In genomic region chr16:35575432-35575821, GRCh38 we compare ENCODE assay signal across 31 cellular contexts.
A peak's percentile ranks its signal among the peaks of the same experiment; 100 is the strongest.
DNase-seq lines count a peak whose midpoint lies in the region; TF ChIP-seq lines count a peak whose summit lies in the region.
"Had no signal": no experiment of that assay in that cellular context is flagged by ENCODE, and none has a peak within 500 bp of the region (broad histone marks: within the 10 kb centered on the region; RNA-seq: fewer than 3 reads in every experiment).

No MANE protein-coding gene starts in this region.

- no peaks in the 10 kb centered on the region for H3K36me3 ChIP-seq in trophoblast cell (ENCODE audit: control insufficient read depth in 1 of 2, insufficient read depth in 2 of 2, low read length in 2 of 2)
- H3K36me3 ChIP-seq: BE2C; BLaER1; BLaER1 treated with 17β-estradiol and CSF1 and Interleukin-3, amounts not matched to agents 10 nM and 100 nM had no signal

- H3K4me3 Mint-ChIP-seq in osteocyte (ENCODE audit: unreplicated experiment), result no peak overlapping the region
- H3K4me3 Mint-ChIP-seq: B cell; CD14-positive monocyte; CD4-positive, alpha-beta memory T cell; CD4-positive, alpha-beta T cell; CD4-positive, CD25-positive, alpha-beta regulatory T cell; CD8-positive, alpha-beta memory T cell; CD8-positive, alpha-beta T cell had no signal

- no peak overlapping the region for H3K14ac ChIP-seq in trophoblast cell (ENCODE audit: low read length)

- H2BK12ac ChIP-seq in trophoblast cell (ENCODE audit: low read length), result no peak overlapping the region

- no peaks in the 10 kb centered on the region for H3K79me2 ChIP-seq in trophoblast cell (ENCODE audit: control insufficient read depth, insufficient read depth, low read length, poor library complexity)

- H4K8ac ChIP-seq in trophoblast cell (ENCODE audit: low read depth, low read length), result no peak overlapping the region

- no peaks in the 10 kb centered on the region for H3K27me3 Mint-ChIP-seq in osteocyte (ENCODE audit: unreplicated experiment)
- H3K27me3 Mint-ChIP-seq: B cell; CD4-positive, alpha-beta memory T cell; CD4-positive, alpha-beta T cell; CD4-positive, CD25-positive, alpha-beta regulatory T cell; CD8-positive, alpha-beta memory T cell had no signal

- no CpG with 5 or more reads among the region's 17 CpGs for WGBS in trophoblast cell (ENCODE audit: extremely low coverage, insufficient coverage, insufficient read length)

- no peak overlapping the region for H3K27ac ChIP-seq in trophoblast cell (ENCODE audit: low read depth, low read length)
- H3K27ac ChIP-seq: 22Rv1; A549; BLaER1; BLaER1 treated with 17β-estradiol and CSF1 and Interleukin-3, amounts not matched to agents 10 nM and 100 nM; C4-2B had no signal

- H3K4me1 ChIP-seq in trophoblast cell (ENCODE audit: control insufficient read depth in 1 of 2, insufficient read depth in 2 of 2, low read length in 2 of 2), result no peaks in the 10 kb centered on the region
- H3K4me1 ChIP-seq: A549, BE2C, BLaER1, Caco-2 had no signal

- H4K91ac ChIP-seq in trophoblast cell (ENCODE audit: low read depth, low read length), result no peak overlapping the region

- H3K27ac Mint-ChIP-seq in osteocyte (ENCODE audit: unreplicated experiment), result no peak overlapping the region
- H3K27ac Mint-ChIP-seq: B cell; CD14-positive monocyte; CD4-positive, alpha-beta memory T cell; CD4-positive, alpha-beta T cell; CD4-positive, CD25-positive, alpha-beta regulatory T cell; CD8-positive, alpha-beta memory T cell; CD8-positive, alpha-beta T cell had no signal

- H3K9me3 ChIP-seq in trophoblast cell (ENCODE audit: insufficient read depth, low read depth, low read length), result peaks cover 66% of the 10 kb centered on the region
- H3K9me3 ChIP-seq: BE2C, Caco-2 had no signal

- DNase-seq in osteocyte (ENCODE audit: extremely low spot score, unreplicated experiment) (peak; percentile 76), trophoblast cell (no peak), UCSD-AML1 (lab: John Stamatoyannopoulos, UW; ENCODE audit: unreplicated experiment) (no peak), foreskin fibroblast (no peak)
- DNase-seq: 8988T; ACHN; AML-193; BE2C; C1 segment of cervical spinal cord; Caco-2; Calu3; CD4-positive, alpha-beta memory T cell; CD4-positive, alpha-beta T cell; CD4-positive, CD25-positive, alpha-beta regulatory T cell; CD8-positive, alpha-beta memory T cell; CD8-positive, alpha-beta T cell; COR-L47; DMS 273 treated with DMSO at 0.1 percent for 48 hours; DMS153; DMS53; DMS79; DMS79 treated with DMSO at 0.1 percent for 48 hours; DND-41; EL had no signal

- no peak for TF ChIP-seq CTCF in osteocyte (IDR thresholded peaks at IDR 0.05)
- no peak for TF ChIP-seq CTCF in foreskin fibroblast (IDR thresholded peaks at IDR 0.05; ENCODE audit: low read depth, low read length)

- no peak overlapping the region for H3K23ac ChIP-seq in trophoblast cell (ENCODE audit: low read length)

- no peak overlapping the region for H3K4ac ChIP-seq in trophoblast cell (ENCODE audit: low read depth, low read length)

- no peak overlapping the region for H3K4me2 ChIP-seq in trophoblast cell (ENCODE audit: low read length)
- H3K4me2 ChIP-seq: A549; BLaER1; BLaER1 treated with 17β-estradiol and CSF1 and Interleukin-3, amounts not matched to agents 10 nM and 100 nM had no signal

- H2BK5ac ChIP-seq in trophoblast cell (ENCODE audit: low read depth, low read length, poor library complexity), result no peak overlapping the region

- H3K36me3 Mint-ChIP-seq in osteocyte (ENCODE audit: unreplicated experiment), result peaks cover 4% of the 10 kb centered on the region
- H3K36me3 Mint-ChIP-seq: CD14-positive monocyte; CD4-positive, alpha-beta memory T cell; CD4-positive, CD25-positive, alpha-beta regulatory T cell; CD8-positive, alpha-beta memory T cell; CD8-positive, alpha-beta T cell had no signal

- H3K9ac ChIP-seq in trophoblast cell (ENCODE audit: low read length), result no peak overlapping the region
- H3K9ac ChIP-seq: BLaER1; BLaER1 treated with 17β-estradiol and CSF1 and Interleukin-3, amounts not matched to agents 10 nM and 100 nM had no signal

- no peak overlapping the region for H2BK120ac ChIP-seq in trophoblast cell (ENCODE audit: insufficient read depth, low read length, poor library complexity)

- H3K9me3 Mint-ChIP-seq in osteocyte (ENCODE audit: unreplicated experiment), result peaks cover 60% of the 10 kb centered on the region

- no peaks in the 10 kb centered on the region for H3K79me1 ChIP-seq in trophoblast cell (ENCODE audit: low read length)

- no peaks in the 10 kb centered on the region for H3K4me1 Mint-ChIP-seq in osteocyte (ENCODE audit: unreplicated experiment)
- H3K4me1 Mint-ChIP-seq: B cell; CD14-positive monocyte; CD4-positive, CD25-positive, alpha-beta regulatory T cell; CD8-positive, alpha-beta memory T cell had no signal

- H2AK5ac ChIP-seq in trophoblast cell (ENCODE audit: low read length), result no peak overlapping the region

- H3K4me3 ChIP-seq in trophoblast cell (ENCODE audit: low read depth, low read length), result peak overlapping the region; percentile 13
- H3K4me3 ChIP-seq in foreskin fibroblast (ENCODE audit: low read depth in 1 of 2, low read length in 2 of 2), result no peak overlapping the region
- H3K4me3 ChIP-seq: A549; BLaER1; BLaER1 treated with 17β-estradiol and CSF1 and Interleukin-3, amounts not matched to agents 10 nM and 100 nM had no signal

- H3K27me3 ChIP-seq in trophoblast cell (ENCODE audit: insufficient read depth, low read length), result no peaks in the 10 kb centered on the region
- H3K27me3 ChIP-seq: BE2C; BLaER1; BLaER1 treated with 17β-estradiol and CSF1 and Interleukin-3, amounts not matched to agents 10 nM and 100 nM had no signal

- H3K18ac ChIP-seq in trophoblast cell (ENCODE audit: low read length), result no peak overlapping the region

- H4K12ac ChIP-seq in trophoblast cell (ENCODE audit: low read depth, low read length), result no peak overlapping the region

- no peak overlapping the region for H2AFZ ChIP-seq in trophoblast cell (ENCODE audit: insufficient read depth, low read length, poor library complexity)
